1 cellular context compared by ENCODE assay signal in genomic region chr17:34980681-34981537, GRCh38.
TF ChIP-seq lines count a peak whose summit lies in the region.

No MANE protein-coding gene starts in this region.

TF ChIP-seq in HepG2, 621 proteins besides CTCF, POLR2A, EP300 and RAD21 (continued from another document):
- TF ChIP-seq SP140L (CRISPR knock-in tag; IDR thresholded peaks at IDR 0.05; ENCODE audit: borderline replicate concordance), result no peak
- peak; percentile 37 for TF ChIP-seq STAG1 (CRISPR knock-in tag; IDR thresholded peaks at IDR 0.05)
- TF ChIP-seq ZBTB42 (CRISPR knock-in tag; IDR thresholded peaks at IDR 0.05), result peak; percentile 33; the same call in 1 of the 2 replicates
- TF ChIP-seq NCOR1 (IDR thresholded peaks at IDR 0.05; ENCODE audit: borderline replicate concordance, low read length), result no peak; the same call in 1 of the 2 replicates
- peak; percentile 57; the same call in 1 of the 2 replicates for TF ChIP-seq EED (CRISPR knock-in tag; IDR thresholded peaks at IDR 0.05)
- TF ChIP-seq ZNF343 (CRISPR knock-in tag; IDR thresholded peaks at IDR 0.05), result no peak
- TF ChIP-seq RBM39 (IDR thresholded peaks at IDR 0.05; ENCODE audit: low read depth, low read length, poor library complexity, severe bottlenecking), result peak; percentile 61
- TF ChIP-seq BCLAF1 (IDR thresholded peaks at IDR 0.05), result no peak
- no peak for TF ChIP-seq SOX6 (IDR thresholded peaks at IDR 0.05)
- peak; percentile 17; the same call in 1 of the 2 replicates for TF ChIP-seq SOX6 (CRISPR knock-in tag; IDR thresholded peaks at IDR 0.05)
- peak; percentile 73; the same call in 1 of the 2 replicates for TF ChIP-seq AHR (CRISPR knock-in tag; IDR thresholded peaks at IDR 0.05)
- TF ChIP-seq ZFP91 (CRISPR knock-in tag; IDR thresholded peaks at IDR 0.05; ENCODE audit: borderline replicate concordance), result peak; percentile 97; the same call in 1 of the 2 replicates
- no peak for TF ChIP-seq ZBTB4 (CRISPR knock-in tag; IDR thresholded peaks at IDR 0.05; ENCODE audit: borderline replicate concordance)
- no peak for TF ChIP-seq IKZF4 (CRISPR knock-in tag; IDR thresholded peaks at IDR 0.05; ENCODE audit: borderline replicate concordance, low read depth, not compliant biosample characterization)
- 0 out of 2 replicates have a peak, but pooled peaks have one; percentile 32 for TF ChIP-seq REL (CRISPR knock-in tag; conservative IDR thresholded peaks at IDR 0.05)
- TF ChIP-seq TFDP2 (CRISPR knock-in tag; IDR thresholded peaks at IDR 0.05), result 0 out of 2 replicates have a peak, but pooled peaks have one; percentile 33
- TF ChIP-seq PAX8 (CRISPR knock-in tag; IDR thresholded peaks at IDR 0.05; ENCODE audit: borderline replicate concordance), result no peak
- TF ChIP-seq DMAP1 (CRISPR knock-in tag; IDR thresholded peaks at IDR 0.05), result peak; percentile 18
- no peak for TF ChIP-seq ZNF83 (CRISPR knock-in tag; IDR thresholded peaks at IDR 0.05; ENCODE audit: borderline replicate concordance)
- TF ChIP-seq ZNF138 (CRISPR knock-in tag; IDR thresholded peaks at IDR 0.05; ENCODE audit: low read depth), result 0 out of 2 replicates have a peak, but pooled peaks have one; percentile 22
- 0 out of 2 replicates have a peak, but pooled peaks have one; percentile 1 for TF ChIP-seq MXD4 (CRISPR knock-in tag; IDR thresholded peaks at IDR 0.05)
